In the genomic region with DNA sequence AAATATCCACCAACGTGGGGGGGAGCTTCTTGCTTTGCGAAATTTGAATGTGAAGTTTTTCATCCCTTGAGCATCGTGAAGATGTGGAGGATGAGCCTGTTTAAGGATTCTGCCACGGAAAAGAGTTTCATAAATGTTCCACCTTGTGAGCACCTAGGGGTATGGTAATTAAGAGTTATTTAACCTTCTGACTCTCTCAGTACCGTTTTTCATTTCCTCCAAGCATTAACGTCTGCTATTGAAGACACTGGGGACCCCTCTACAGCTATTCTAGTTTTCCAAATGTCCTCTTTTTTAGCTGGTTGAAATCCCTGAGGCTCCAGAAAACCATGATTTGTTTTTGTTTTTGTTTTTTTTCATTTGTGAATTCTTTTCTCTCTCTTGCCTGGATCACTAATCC, we compare ENCODE assay signal across 24 cellular contexts.
"Had no signal": no experiment of that assay in that cellular context is flagged by ENCODE, and none has a peak within 500 bp of the region (broad histone marks: within the 10 kb centered on the region; RNA-seq: fewer than 3 reads in every experiment).

No MANE protein-coding gene starts in this region.

- DNase-seq: IMR-90, Karpas-422, KG1, MG63, NCI-H1092, NCI-H1105 treated with DMSO at 0.1 percent for 48 hours, NCI-H1417 treated with DMSO at 0.1 percent for 48 hours, NCI-H146, NCI-H1694 treated with DMSO at 0.1 percent for 48 hours, NCI-H1930, NCI-H2081, NCI-H2107, NCI-H2227 treated with DMSO at 0.1 percent for 48 hours, NCI-H69, NCI-H774, OCI-M1, PC-9, Peyer's patch, SHP77 treated with DMSO at 0.1 percent for 48 hours, T-helper 1 cell had no signal

- H3K27ac ChIP-seq: PC-9, Peyer's patch, SJCRH30 had no signal

- ATAC-seq: HepG2, Right ventricle myocardium inferior, SK-N-SH treated with all-trans-retinoic acid at 6 μM for 48 hours had no signal
